In the genomic region with DNA sequence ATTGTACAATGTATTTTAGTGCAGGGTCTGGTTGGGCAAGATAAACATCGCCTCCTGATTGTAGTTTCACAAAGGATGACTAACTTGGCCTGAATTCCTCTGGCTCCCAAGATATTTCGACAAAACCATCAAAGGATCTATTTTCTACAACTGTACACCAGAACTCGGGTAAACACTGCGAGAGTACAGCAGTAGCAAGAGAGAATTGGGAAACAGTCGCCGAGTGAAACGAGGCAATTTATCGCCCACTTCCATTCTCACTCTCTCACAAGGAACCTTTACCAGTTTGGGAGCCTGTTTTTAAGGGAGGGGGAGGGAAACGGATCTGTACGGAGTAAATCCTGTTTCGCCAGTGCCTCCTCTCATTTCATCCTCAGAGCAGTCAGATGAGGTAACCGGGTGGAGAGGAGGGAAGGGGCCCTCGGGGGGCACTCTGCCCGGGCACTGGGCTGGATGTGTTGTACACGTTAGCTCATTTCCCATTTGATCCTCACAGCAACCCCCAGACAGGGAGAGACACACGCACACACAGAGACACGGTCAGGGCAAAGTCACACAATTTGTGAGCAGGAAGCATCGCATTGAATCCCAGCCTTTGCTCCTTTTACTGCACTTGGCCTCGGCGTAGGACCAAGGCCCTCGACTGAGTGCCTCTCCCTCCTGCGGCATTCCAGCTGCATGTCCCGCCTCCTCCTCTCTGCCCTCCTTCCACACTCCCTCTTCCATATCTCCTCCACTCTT, we compare ENCODE assay signal across 8 cellular contexts.
A peak's percentile ranks its signal among the peaks of the same experiment; 100 is the strongest.
DNase-seq lines count a peak whose midpoint lies in the region; ATAC-seq and TF ChIP-seq lines count a peak whose summit lies in the region.

No MANE protein-coding gene starts in this region.

- H3K9ac ChIP-seq in neural progenitor cell: no peak overlapping the region

- peak in 1 of 2 experiments; percentile 7 for DNase-seq in Caco-2
- DNase-seq in RPMI7951 (ENCODE audit: low read depth): peak; percentile 95
- DNase-seq in epithelial cell of proximal tubule (ENCODE audit: low read depth): peak; percentile 19
- no peak for DNase-seq in neural progenitor cell (ENCODE audit: low spot score)

- H3K4me1 ChIP-seq in Caco-2 (peaks cover 22% of the 10 kb centered on the region), neural progenitor cell (peaks cover 10% of the 10 kb centered on the region)

- intact Hi-C loops in Caco-2 (cut with micrococcal nuclease; ENCODE audit: unreplicated experiment): no loop called here

- no peak overlapping the region for H3K27ac ChIP-seq in neural progenitor cell

- TF ChIP-seq CTCF in Caco-2 (IDR thresholded peaks at IDR 0.05; ENCODE audit: insufficient read depth in 1 of 2, low read depth in 1 of 2, low read length in 1 of 2, severe bottlenecking in 1 of 2, unreplicated experiment in 1 of 2): no peak
- no peak for TF ChIP-seq CTCF in epithelial cell of proximal tubule (conservative IDR thresholded peaks at IDR 0.05; ENCODE audit: low read depth, low read length)
- no peak for TF ChIP-seq CTCF in neural progenitor cell (IDR thresholded peaks at IDR 0.05)

- H3K79me2 ChIP-seq in neural progenitor cell (ENCODE audit: low read depth): no peaks in the 10 kb centered on the region

- no peaks in the 10 kb centered on the region for H3F3A ChIP-seq in neural progenitor cell (ENCODE audit: low read depth)

- H3K36me3 Mint-ChIP-seq in Caco-2 (ENCODE audit: insufficient read depth, unreplicated experiment) (no peaks in the 10 kb centered on the region), neural progenitor cell (no peaks in the 10 kb centered on the region)

- CTCF ChIA-PET in Caco-2 (lab: Charles Lee): no interaction called here

- ATAC-seq in GM19463 (IDR thresholded peaks at IDR 0.05; ENCODE audit: unreplicated experiment) (no peak), HG03521 (IDR thresholded peaks at IDR 0.05; ENCODE audit: unreplicated experiment) (no peak), GM21786 (IDR thresholded peaks at IDR 0.05; ENCODE audit: unreplicated experiment) (no peak), GM18873 (IDR thresholded peaks at IDR 0.05; ENCODE audit: low FRiP score, unreplicated experiment) (no peak)

- BruUV-seq in Caco-2 (replicated peaks; lab: Mats Ljungman, UMichigan): no TSS peak

- no peak overlapping the region for H3K4me3 ChIP-seq in Caco-2 (ENCODE audit: low read depth, low read length)
- no peak overlapping the region for H3K4me3 ChIP-seq in epithelial cell of proximal tubule (ENCODE audit: low read depth, low read length)
- no peak overlapping the region for H3K4me3 ChIP-seq in neural progenitor cell

- H3K9me3 ChIP-seq in Caco-2: no peaks in the 10 kb centered on the region
- no peaks in the 10 kb centered on the region for H3K9me3 ChIP-seq in neural progenitor cell (ENCODE audit: low read depth)

- H3K9me3 Mint-ChIP-seq in Caco-2 (ENCODE audit: unreplicated experiment) (no peaks in the 10 kb centered on the region), neural progenitor cell (peaks cover 2% of the 10 kb centered on the region)

- POLR2A ChIA-PET in Caco-2 (lab: Charles Lee): no interaction called here

- H3K4me1 Mint-ChIP-seq in Caco-2 (ENCODE audit: low read depth, unreplicated experiment): peaks cover 45% of the 10 kb centered on the region
- H3K4me1 Mint-ChIP-seq in neural progenitor cell: peaks cover 32% of the 10 kb centered on the region

- H4K20me1 ChIP-seq in neural progenitor cell (ENCODE audit: low read depth): no peaks in the 10 kb centered on the region

- no peak overlapping the region for H3K4me3 Mint-ChIP-seq in Caco-2 (ENCODE audit: unreplicated experiment)
- H3K4me3 Mint-ChIP-seq in neural progenitor cell: no peak overlapping the region

- no peaks in the 10 kb centered on the region; the same call in 1 of the 2 replicates for H3K36me3 ChIP-seq in Caco-2 (ENCODE audit: control insufficient read depth, insufficient read depth, low read length)
- H3K36me3 ChIP-seq in neural progenitor cell: no peaks in the 10 kb centered on the region

- H3K4me2 ChIP-seq in neural progenitor cell: no peak overlapping the region

- peak overlapping the region; percentile 78 for H3K27ac Mint-ChIP-seq in Caco-2 (ENCODE audit: unreplicated experiment)
- H3K27ac Mint-ChIP-seq in neural progenitor cell: no peak overlapping the region

- H3K27me3 Mint-ChIP-seq in Caco-2 (ENCODE audit: insufficient read depth, unreplicated experiment) (no peaks in the 10 kb centered on the region), neural progenitor cell (ENCODE audit: insufficient read depth, low read depth) (peaks cover 12% of the 10 kb centered on the region)

- H2AFZ ChIP-seq in neural progenitor cell (replicated peaks): peak overlapping the region; percentile 2

- H3K27me3 ChIP-seq in Caco-2 (replicated peaks; ENCODE audit: control insufficient read depth, insufficient read depth, low read length) (no peaks in the 10 kb centered on the region), neural progenitor cell (no peaks in the 10 kb centered on the region)
